Comparison of ENCODE assay signal across 9 cellular contexts in the genomic region with DNA sequence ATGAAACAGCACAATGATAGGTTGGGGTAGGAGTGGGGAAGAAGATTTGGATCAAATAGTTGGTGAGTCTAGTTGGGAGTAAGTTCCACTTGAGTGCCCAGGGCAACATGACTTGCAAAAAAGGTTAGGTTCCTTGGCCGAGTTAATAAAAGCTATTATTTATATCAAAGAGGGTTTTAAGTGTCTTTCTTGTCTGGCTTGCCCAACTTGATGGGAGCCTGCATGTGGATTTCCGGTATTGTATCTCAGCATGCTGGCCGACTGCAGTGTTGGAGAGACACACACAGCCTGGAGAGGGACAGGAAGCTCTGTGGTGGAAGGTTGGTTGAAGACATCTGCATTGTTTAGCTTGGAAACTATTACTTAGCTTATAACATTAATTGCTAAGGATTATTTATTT.
DNase-seq lines count a peak whose midpoint lies in the region; ATAC-seq and TF ChIP-seq lines count a peak whose summit lies in the region.
"Had no signal": no experiment of that assay in that cellular context is flagged by ENCODE, and none has a peak within 500 bp of the region (broad histone marks: within the 10 kb centered on the region; RNA-seq: fewer than 3 reads in every experiment).

No MANE protein-coding gene starts in this region.

- WGBS in sigmoid colon, 2 donors, result 50 to 82% methylated on average over 3 of the region's 3 CpGs

- POLR2A ChIA-PET in CD8-positive, alpha-beta memory T cell (lab: Charles Lee), result interaction anchor here (1.0 to 1.4 kb wide), 3 partner anchors 44 to 287 kb away, joined by 3 to 5 read pairs (median 3); no protein-coding TSS in a partner anchor

- H3K27ac Mint-ChIP-seq in CD8-positive, alpha-beta memory T cell, result peak overlapping the region; percentile 69 to 96 (median 84)

- no peak for TF ChIP-seq EP300 in sigmoid colon (IDR thresholded peaks at IDR 0.05)

- no peak overlapping the region for H3K4me3 ChIP-seq in CD8-positive, alpha-beta memory T cell (ENCODE audit: low read length)
- no peak overlapping the region for H3K4me3 ChIP-seq in NB4 (ENCODE audit: low read depth, low read length)
- no peak overlapping the region for H3K4me3 ChIP-seq in sigmoid colon

- H3K36me3 Mint-ChIP-seq in CD8-positive, alpha-beta memory T cell, result no peaks in the 10 kb centered on the region

- H3K36me3 ChIP-seq in CD8-positive, alpha-beta memory T cell (ENCODE audit: insufficient read depth, low read length), result no peaks in the 10 kb centered on the region
- H3K36me3 ChIP-seq in sigmoid colon, result no peaks in the 10 kb centered on the region

- ATAC-seq in GM21423 (IDR thresholded peaks at IDR 0.05; ENCODE audit: unreplicated experiment), result peak; percentile 85

- H3K27ac ChIP-seq in CD8-positive, alpha-beta memory T cell (ENCODE audit: low read depth, low read length), result no peak overlapping the region
- H3K27ac ChIP-seq in sigmoid colon, result no peak overlapping the region

- DNase-seq in CD8-positive, alpha-beta memory T cell, result peak in 4 of 5 donors; percentile 14 to 60 (median 29)
- DNase-seq in NB4 (ENCODE audit: low read depth) (peak; percentile 28), HT-29 (ENCODE audit: low spot score) (no peak), sigmoid colon (no peak), NCI-H69 (lab: John Stamatoyannopoulos, UW) (no peak), DMS53 treated with DMSO at 0.1 percent for 48 hours (lab: John Stamatoyannopoulos, UW; ENCODE audit: unreplicated experiment) (no peak)
- DNase-seq in central memory CD4-positive, alpha-beta T cell, result peak; percentile 19
- DNase-seq: NCI-H446 treated with DMSO at 0.1 percent for 48 hours had no signal

- H3K4me1 ChIP-seq in CD8-positive, alpha-beta memory T cell (ENCODE audit: insufficient read depth, low read length), result peaks cover 69% of the 10 kb centered on the region
- H3K4me1 ChIP-seq in sigmoid colon, result peaks cover 0 to 13% (median 10%) of the 10 kb centered on the region in 4 donors

- no peaks in the 10 kb centered on the region for H3K27me3 ChIP-seq in CD8-positive, alpha-beta memory T cell (ENCODE audit: insufficient read depth, low read length, poor library complexity, severe bottlenecking)
- H3K27me3 ChIP-seq in sigmoid colon, result no peaks in the 10 kb centered on the region

- H3K27me3 Mint-ChIP-seq in CD8-positive, alpha-beta memory T cell, result peaks cover 0 to 2% of the 10 kb centered on the region in 2 donors

- CTCF ChIA-PET in CD8-positive, alpha-beta memory T cell (lab: Charles Lee), result interaction anchor here (0.8 to 3.8 kb wide), 7 partner anchors 32 to 287 kb away, joined by 3 to 13 read pairs (median 3); no protein-coding TSS in a partner anchor

- H3K9me3 Mint-ChIP-seq in CD8-positive, alpha-beta memory T cell, result no peaks in the 10 kb centered on the region

- H3K9me3 ChIP-seq in CD8-positive, alpha-beta memory T cell (ENCODE audit: low read length), result no peaks in the 10 kb centered on the region
- H3K9me3 ChIP-seq in sigmoid colon, result no peaks in the 10 kb centered on the region

- H3K4me3 Mint-ChIP-seq in CD8-positive, alpha-beta memory T cell, result peak overlapping the region in 6 of 7 donors; percentile 21 to 75 (median 42)

- TF ChIP-seq POLR2A in NB4 (IDR thresholded peaks at IDR 0.05; ENCODE audit: extremely low read depth, insufficient read length) (no peak), sigmoid colon (IDR thresholded peaks at IDR 0.05) (no peak)

- TF ChIP-seq CTCF in NB4 (IDR thresholded peaks at IDR 0.05; ENCODE audit: low read depth, low read length), result no peak
- TF ChIP-seq CTCF in sigmoid colon (IDR thresholded peaks at IDR 0.05), result no peak

- intact Hi-C loops in sigmoid colon (cut with DNase I), result no loop called here

- peaks cover 78 to 88% (median 86%) of the 10 kb centered on the region in 3 donors for H3K4me1 Mint-ChIP-seq in CD8-positive, alpha-beta memory T cell

Comparison
In these comparisons a context has a peak if more than half of its experiments do, and no peak if none do; other contexts are left out.
1. DNase-seq: peak in CD8-positive, alpha-beta memory T cell (4 of 5), NB4 (single experiment) and central memory CD4-positive, alpha-beta T cell (single experiment); none in HT-29 (single experiment), sigmoid colon (single experiment), NCI-H69 (single experiment) and DMS53 treated with DMSO at 0.1 percent for 48 hours (single experiment).